ENCODE assay signal across 27 cellular contexts in the genomic region with DNA sequence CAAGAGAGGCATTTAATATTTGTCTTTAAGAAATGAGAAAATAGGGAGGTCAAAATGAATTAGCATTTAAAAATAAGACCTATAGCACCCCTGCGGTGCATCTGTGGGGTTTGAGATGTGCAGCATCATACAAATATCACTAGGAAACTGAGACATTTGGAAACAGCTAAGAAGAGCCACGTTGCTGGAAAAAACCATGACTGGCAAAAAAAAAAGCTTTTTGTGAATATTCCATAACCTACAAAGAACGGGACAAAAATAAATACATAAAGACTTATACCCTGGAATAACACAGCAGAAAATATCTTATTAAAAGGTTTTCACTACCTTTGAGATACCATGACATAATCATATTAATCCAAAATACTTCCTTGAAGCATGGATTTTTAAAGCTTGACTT.
"Had no signal": no experiment of that assay in that cellular context is flagged by ENCODE, and none has a peak within 500 bp of the region (broad histone marks: within the 10 kb centered on the region; RNA-seq: fewer than 3 reads in every experiment).

No MANE protein-coding gene starts in this region.

- H3K4me3 ChIP-seq: coronary artery, esophagus squamous epithelium, gastrocnemius medialis, heart right ventricle, left lung, lower lobe of right lung, mucosa of descending colon had no signal

- H3K4me3 Mint-ChIP-seq: effector memory CD8-positive, alpha-beta T cell; endodermal cell; mesothelial cell of epicardium had no signal

- H3K27ac ChIP-seq: coronary artery, epithelial cell of prostate, esophagus squamous epithelium, gastrocnemius medialis, heart right ventricle, left lung, lower lobe of right lung had no signal

- H3K4me1 ChIP-seq: esophagus squamous epithelium, gastrocnemius medialis, heart right ventricle, left lung, lower lobe of right lung had no signal

- H3K27me3 ChIP-seq: esophagus squamous epithelium, gastrocnemius medialis, heart right ventricle, left lung had no signal

- ATAC-seq: effector memory CD8-positive, alpha-beta T cell; esophagus mucosa; gastrocnemius medialis; heart right ventricle; left cardiac atrium; left lung; left ventricle myocardium superior; lower lobe of right lung; mucosa of descending colon had no signal

- H3K9me3 Mint-ChIP-seq: endodermal cell, mesothelial cell of epicardium had no signal

- H3K9me3 ChIP-seq: esophagus squamous epithelium, gastrocnemius medialis, heart right ventricle, left lung, lower lobe of right lung, mucosa of descending colon had no signal

- H3K36me3 ChIP-seq: esophagus squamous epithelium, gastrocnemius medialis, heart right ventricle, left lung, lower lobe of right lung had no signal

- DNase-seq: dermis blood vessel endothelial cell; effector CD8-positive, alpha-beta T cell; effector memory CD8-positive, alpha-beta T cell; endodermal cell; erythroblast; esophagus squamous epithelium; foreskin fibroblast; foreskin melanocyte; gastrocnemius medialis; glutamatergic neuron; head of caudate nucleus; heart right ventricle; hippocampal formation; left cardiac atrium; left lung; left ventricle myocardium superior; lower lobe of right lung; mesenchymal stem cell; mucosa of descending colon had no signal

- H3K27me3 Mint-ChIP-seq: effector memory CD8-positive, alpha-beta T cell had no signal

- H3K27ac Mint-ChIP-seq: effector memory CD8-positive, alpha-beta T cell; endodermal cell; mesothelial cell of epicardium had no signal

- FAIRE-seq: colon, endometrium, islet of Langerhans, keratinocyte had no signal
